ENCODE assay signal across 1 cellular context in genomic region chr19:16496613-16496983, GRCh38.
TF ChIP-seq lines count a peak whose summit lies in the region.

No MANE protein-coding gene starts in this region.

TF ChIP-seq in GM23338, 12 proteins besides CTCF, POLR2A, EP300 and RAD21 (continued from another document):
- TF ChIP-seq REST (IDR thresholded peaks at IDR 0.05; ENCODE audit: unreplicated experiment) (no peak), CREB1 (CRISPR knock-in tag; IDR thresholded peaks at IDR 0.05; ENCODE audit: low read depth) (no peak), ZNF331 (CRISPR knock-in tag; IDR thresholded peaks at IDR 0.05; ENCODE audit: low read depth) (no peak)
